Comparison of ENCODE assay signal across 1 cellular context in genomic region chr12:104599985-104600712, GRCh38.
TF ChIP-seq lines count a peak whose summit lies in the region.

No MANE protein-coding gene starts in this region.

TF ChIP-seq in GM12878, 131 proteins besides CTCF, POLR2A, EP300 and RAD21 (continued from another document):
- TF ChIP-seq, protein P1, sequence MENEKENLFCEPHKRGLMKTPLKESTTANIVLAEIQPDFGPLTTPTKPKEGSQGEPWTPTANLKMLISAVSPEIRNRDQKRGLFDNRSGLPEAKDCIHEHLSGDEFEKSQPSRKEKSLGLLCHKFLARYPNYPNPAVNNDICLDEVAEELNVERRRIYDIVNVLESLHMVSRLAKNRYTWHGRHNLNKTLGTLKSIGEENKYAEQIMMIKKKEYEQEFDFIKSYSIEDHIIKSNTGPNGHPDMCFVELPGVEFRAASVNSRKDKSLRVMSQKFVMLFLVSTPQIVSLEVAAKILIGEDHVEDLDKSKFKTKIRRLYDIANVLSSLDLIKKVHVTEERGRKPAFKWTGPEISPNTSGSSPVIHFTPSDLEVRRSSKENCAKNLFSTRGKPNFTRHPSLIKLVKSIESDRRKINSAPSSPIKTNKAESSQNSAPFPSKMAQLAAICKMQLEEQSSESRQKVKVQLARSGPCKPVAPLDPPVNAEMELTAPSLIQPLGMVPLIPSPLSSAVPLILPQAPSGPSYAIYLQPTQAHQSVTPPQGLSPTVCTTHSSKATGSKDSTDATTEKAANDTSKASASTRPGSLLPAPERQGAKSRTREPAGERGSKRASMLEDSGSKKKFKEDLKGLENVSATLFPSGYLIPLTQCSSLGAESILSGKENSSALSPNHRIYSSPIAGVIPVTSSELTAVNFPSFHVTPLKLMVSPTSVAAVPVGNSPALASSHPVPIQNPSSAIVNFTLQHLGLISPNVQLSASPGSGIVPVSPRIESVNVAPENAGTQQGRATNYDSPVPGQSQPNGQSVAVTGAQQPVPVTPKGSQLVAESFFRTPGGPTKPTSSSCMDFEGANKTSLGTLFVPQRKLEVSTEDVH (IDR thresholded peaks at IDR 0.05; ENCODE audit: low read depth, partially characterized antibody) = no peak
- TF ChIP-seq ATF7 (IDR thresholded peaks at IDR 0.05; ENCODE audit: low read depth) (no peak), KDM1A (IDR thresholded peaks at IDR 0.05; ENCODE audit: borderline replicate concordance) (no peak), ZNF217 (IDR thresholded peaks at IDR 0.05) (peak; percentile 94), NR2F1 (conservative IDR thresholded peaks at IDR 0.05) (peak; percentile 52; the same call in 1 of the 2 replicates), BCLAF1 (IDR thresholded peaks at IDR 0.05) (no peak), SMARCA5 (IDR thresholded peaks at IDR 0.05) (peak; percentile 97), TCF3 (IDR thresholded peaks at IDR 0.05; ENCODE audit: borderline replicate concordance, insufficient read depth, low read depth, low read length) (no peak), SPI1 (IDR thresholded peaks at IDR 0.05; ENCODE audit: borderline replicate concordance, insufficient read depth, low read depth, low read length) (peak; percentile 29; the same call in 1 of the 2 replicates), YY1 (IDR thresholded peaks at IDR 0.05; ENCODE audit: low read depth, low read length) (no peak), DPF2 (IDR thresholded peaks at IDR 0.05) (peak; percentile 70), IKZF2 (IDR thresholded peaks at IDR 0.05) (peak in 1 of 2 experiments; percentile 51; a peak in 2 of 4 replicates), ZNF207 (IDR thresholded peaks at IDR 0.05; ENCODE audit: borderline replicate concordance) (no peak), BCL11A (IDR thresholded peaks at IDR 0.05; ENCODE audit: low read depth, low read length) (peak; percentile 7; the same call in 1 of the 2 replicates), IKZF1 (conservative IDR thresholded peaks at IDR 0.05) (peak; percentile 63), MEF2A (IDR thresholded peaks at IDR 0.05; ENCODE audit: insufficient read depth, low read depth, low read length) (0 out of 2 replicates have a peak, but pooled peaks have one; percentile 38), RUNX3 (IDR thresholded peaks at IDR 0.05; ENCODE audit: low read length) (peak; percentile 79), EED (IDR thresholded peaks at IDR 0.05; ENCODE audit: low read depth) (peak; percentile 62), ETV6 (conservative IDR thresholded peaks at IDR 0.05 in 1 of 2, IDR thresholded peaks at IDR 0.05 in 1 of 2; ENCODE audit: borderline replicate concordance in 1 of 2, low read depth in 1 of 2) (0 out of 4 replicates have a peak, but pooled peaks of 1 of the 2 experiments have one; percentile 31), BMI1 (IDR thresholded peaks at IDR 0.05; ENCODE audit: borderline replicate concordance) (no peak), ASH2L (IDR thresholded peaks at IDR 0.05; ENCODE audit: borderline replicate concordance, low read depth) (no peak), ZBED1 (IDR thresholded peaks at IDR 0.05; ENCODE audit: borderline replicate concordance) (no peak), MEF2B (IDR thresholded peaks at IDR 0.05; ENCODE audit: partially characterized antibody, poor library complexity, severe bottlenecking) (peak; percentile 81), PAX5 (IDR thresholded peaks at IDR 0.05; ENCODE audit: borderline replicate concordance, low read depth, low read length) (peak; percentile 50; the same call in 1 of the 2 replicates), SIN3A (IDR thresholded peaks at IDR 0.05; ENCODE audit: low read depth, low read length) (no peak), NFIC (IDR thresholded peaks at IDR 0.05; ENCODE audit: low read depth, low read length) (peak; percentile 45; the same call in 1 of the 2 replicates), BHLHE40 (IDR thresholded peaks at IDR 0.05; ENCODE audit: borderline replicate concordance in 1 of 2, low read depth in 2 of 2, low read length in 1 of 2) (0 out of 4 replicates have a peak, but pooled peaks of 1 of the 2 experiments have one; percentile 39), SUPT20H (IDR thresholded peaks at IDR 0.05; ENCODE audit: borderline replicate concordance, control insufficient read depth, low read depth, low read length) (no peak), NRF1 (conservative IDR thresholded peaks at IDR 0.05; ENCODE audit: low read depth, low read length) (no peak), BRCA1 (IDR thresholded peaks at IDR 0.05; ENCODE audit: low read depth, low read length) (no peak), RELA (IDR thresholded peaks at IDR 0.05; ENCODE audit: borderline replicate concordance, partially characterized antibody) (no peak), CHD4 (IDR thresholded peaks at IDR 0.05) (no peak)
- TF ChIP-seq, protein P2, sequence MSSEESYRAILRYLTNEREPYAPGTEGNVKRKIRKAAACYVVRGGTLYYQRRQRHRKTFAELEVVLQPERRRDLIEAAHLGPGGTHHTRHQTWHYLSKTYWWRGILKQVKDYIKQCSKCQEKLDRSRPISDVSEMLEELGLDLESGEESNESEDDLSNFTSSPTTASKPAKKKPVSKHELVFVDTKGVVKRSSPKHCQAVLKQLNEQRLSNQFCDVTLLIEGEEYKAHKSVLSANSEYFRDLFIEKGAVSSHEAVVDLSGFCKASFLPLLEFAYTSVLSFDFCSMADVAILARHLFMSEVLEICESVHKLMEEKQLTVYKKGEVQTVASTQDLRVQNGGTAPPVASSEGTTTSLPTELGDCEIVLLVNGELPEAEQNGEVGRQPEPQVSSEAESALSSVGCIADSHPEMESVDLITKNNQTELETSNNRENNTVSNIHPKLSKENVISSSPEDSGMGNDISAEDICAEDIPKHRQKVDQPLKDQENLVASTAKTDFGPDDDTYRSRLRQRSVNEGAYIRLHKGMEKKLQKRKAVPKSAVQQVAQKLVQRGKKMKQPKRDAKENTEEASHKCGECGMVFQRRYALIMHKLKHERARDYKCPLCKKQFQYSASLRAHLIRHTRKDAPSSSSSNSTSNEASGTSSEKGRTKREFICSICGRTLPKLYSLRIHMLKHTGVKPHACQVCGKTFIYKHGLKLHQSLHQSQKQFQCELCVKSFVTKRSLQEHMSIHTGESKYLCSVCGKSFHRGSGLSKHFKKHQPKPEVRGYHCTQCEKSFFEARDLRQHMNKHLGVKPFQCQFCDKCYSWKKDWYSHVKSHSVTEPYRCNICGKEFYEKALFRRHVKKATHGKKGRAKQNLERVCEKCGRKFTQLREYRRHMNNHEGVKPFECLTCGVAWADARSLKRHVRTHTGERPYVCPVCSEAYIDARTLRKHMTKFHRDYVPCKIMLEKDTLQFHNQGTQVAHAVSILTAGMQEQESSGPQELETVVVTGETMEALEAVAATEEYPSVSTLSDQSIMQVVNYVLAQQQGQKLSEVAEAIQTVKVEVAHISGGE (CRISPR knock-in tag; IDR thresholded peaks at IDR 0.05) = no peak
